8 cellular contexts compared by ENCODE assay signal in the genomic region with DNA sequence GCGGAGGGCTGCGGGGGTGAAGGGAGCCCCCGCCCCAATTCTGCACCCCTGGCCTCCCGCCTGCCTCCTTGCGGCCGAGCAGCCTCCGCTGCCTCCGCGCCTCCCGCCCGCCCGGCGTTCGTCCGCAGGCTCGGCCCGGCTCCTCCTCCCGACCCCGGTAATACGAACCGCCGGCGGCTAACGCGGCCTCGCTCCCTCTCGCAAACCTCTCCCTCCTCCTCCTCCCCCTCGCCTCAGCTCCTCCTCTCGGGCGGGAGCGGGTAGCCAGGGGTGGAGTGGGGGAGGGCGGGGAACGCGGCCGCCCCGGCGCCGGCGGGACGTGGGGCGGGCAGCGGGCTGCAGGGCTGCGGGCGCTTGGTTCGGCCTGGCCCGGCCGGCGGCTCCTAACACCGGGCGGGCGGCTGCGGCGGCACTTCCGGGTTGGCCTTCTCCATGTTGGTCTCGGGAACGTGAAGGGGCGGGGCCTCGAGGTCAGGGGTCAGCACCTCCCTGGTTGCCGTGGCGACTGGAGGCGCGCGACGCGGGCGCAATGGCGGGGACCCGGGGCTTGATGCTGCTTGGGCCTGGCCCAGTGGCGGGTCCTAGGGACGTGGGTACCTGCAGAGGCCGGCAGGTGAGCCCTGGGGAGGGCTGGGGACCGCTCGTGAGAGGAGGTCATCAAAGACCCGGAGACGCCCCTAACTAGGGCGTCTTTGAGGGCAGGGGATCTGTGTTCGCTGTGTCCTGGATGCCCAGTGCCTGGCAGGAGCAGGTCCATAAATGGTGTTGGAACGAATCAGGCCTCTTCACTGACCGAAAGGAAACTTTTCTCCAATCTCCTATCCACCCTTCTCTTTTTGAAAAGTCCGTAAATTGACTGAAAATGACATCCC. TPM values are rescaled to one million over a fixed set of nuclear protein-coding genes. Genes with fewer than 3 reads are reported as not detected.
DNase-seq lines count a peak whose midpoint lies in the region; ATAC-seq and TF ChIP-seq lines count a peak whose summit lies in the region.

TSS of gene RAB11FIP2 (minus strand) at position 451 of the 872 bp plus-strand sequence. CDS start 778 bp downstream, outside the sequence.

- no peaks in the 10 kb centered on the region for H3K27me3 ChIP-seq in psoas muscle (ENCODE audit: insufficient read depth in 3 of 3, low read length in 2 of 3)

- peak; percentile 97 for DNase-seq in GM13976 (ENCODE audit: low spot score)
- DNase-seq in NCI-H128 (lab: John Stamatoyannopoulos, UW; ENCODE audit: unreplicated experiment): peak; percentile 82
- DNase-seq in amniotic stem cell (lab: John Stamatoyannopoulos, UW): peak; percentile 93
- peak; percentile 99 for DNase-seq in left ventricle myocardium superior
- DNase-seq in psoas muscle: peak; percentile 96 to 98

- peak within 1 kb of the TSS; percentile 93 for H3K27ac ChIP-seq in psoas muscle
- peak within 1 kb of the TSS; percentile 81 for H3K27ac ChIP-seq in urinary bladder (ENCODE audit: low read depth)

- H3K9me3 ChIP-seq in psoas muscle: no peaks in the 10 kb centered on the region

- H3K4me1 ChIP-seq in psoas muscle (peaks cover 36% of the 10 kb centered on the region), urinary bladder (ENCODE audit: insufficient read depth) (no peaks in the 10 kb centered on the region)

- TF ChIP-seq CTCF in GM13976 (IDR thresholded peaks at IDR 0.05; ENCODE audit: borderline replicate concordance, control extremely low read depth, extremely low read depth, insufficient read depth, missing control alignments): no peak
- TF ChIP-seq CTCF in psoas muscle (IDR thresholded peaks at IDR 0.05): peak; percentile 21

- intact Hi-C loops in T-helper 1 cell treated with Interleukin-12 subunit alpha and Interleukin-12 subunit beta and Interleukin-4 antibody, amounts not matched to agents 30 ng/mL and 1 ng/mL, for 36 hours (cut with micrococcal nuclease): loop anchor here (1.0 to 10.0 kb wide), 10 partner anchors 10 to 1846 kb away; partner anchors contain the start of genes FAM204A, INPP5F, PDZD8 and SEC23IP
- intact Hi-C loops in left ventricle myocardium superior (cut with micrococcal nuclease): no loop called here
- intact Hi-C loops in psoas muscle (cut with DNase I): loop anchor here in 1 of 2 donors (5.0 kb wide), 2 partner anchors 296 to 504 kb away; partner anchors contain the start of genes EMX2 and FAM204A

- H3K36me3 ChIP-seq in psoas muscle (ENCODE audit: insufficient read depth in 1 of 2, low read depth in 1 of 2): no peaks in the 10 kb centered on the region
- H3K36me3 ChIP-seq in urinary bladder (ENCODE audit: insufficient read depth): no peaks in the 10 kb centered on the region

- peak; percentile 97 for ATAC-seq in HG02763 (IDR thresholded peaks at IDR 0.05; ENCODE audit: unreplicated experiment)
- ATAC-seq in left ventricle myocardium superior: peak; percentile 96
- ATAC-seq in psoas muscle: peak; percentile 91 to 94 (median 92)

- in situ Hi-C loops in GM13976 (cut with MboI; ENCODE audit: low sequenced_read_pairs, unreplicated experiment): no loop called here

- H3K4me3 ChIP-seq in psoas muscle (peak within 1 kb of the TSS; percentile 86), urinary bladder (ENCODE audit: low read depth, low read length) (peak within 1 kb of the TSS; percentile 72)

- 1 to 2% (median 2%) methylated on average over 41 to 80 of the region's 80 CpGs for WGBS in psoas muscle, 3 donors
- WGBS in urinary bladder: under 1% methylated on average over 80 of the region's 80 CpGs

RNA-seq across cellular contexts. Expression of gene RAB11FIP2, which starts in this region (rescaled TPM):
- total RNA-seq in T-helper 1 cell treated with Interleukin-12 subunit alpha and Interleukin-12 subunit beta and Interleukin-4 antibody, amounts not matched to agents 30 ng/mL and 1 ng/mL, for 36 hours: 16.6 and 17.6 TPM in 2 replicates
- 13.1 TPM for total RNA-seq in left ventricle myocardium superior
- 10 to 100 TPM in 3 of 4 donors, 1 to 10 TPM in 1; 9.1 to 12.0 (median 10.5) TPM for total RNA-seq in psoas muscle
- polyA plus RNA-seq in psoas muscle: 10 to 100 TPM in 1 of 3 donors, 1 to 10 TPM in 2; 3.1 to 13.6 (median 3.6) TPM
- 56.5 TPM for total RNA-seq in urinary bladder
- 14.4 TPM for polyA plus RNA-seq in urinary bladder

Comparison
In these comparisons a context has a peak if more than half of its experiments do, and no peak if none do; other contexts are left out.
1. Peak in every context shown above with its lines: DNase-seq, ATAC-seq, H3K4me3 ChIP-seq and H3K27ac ChIP-seq.